Comparison of ENCODE assay signal across 8 cellular contexts in the genomic region with DNA sequence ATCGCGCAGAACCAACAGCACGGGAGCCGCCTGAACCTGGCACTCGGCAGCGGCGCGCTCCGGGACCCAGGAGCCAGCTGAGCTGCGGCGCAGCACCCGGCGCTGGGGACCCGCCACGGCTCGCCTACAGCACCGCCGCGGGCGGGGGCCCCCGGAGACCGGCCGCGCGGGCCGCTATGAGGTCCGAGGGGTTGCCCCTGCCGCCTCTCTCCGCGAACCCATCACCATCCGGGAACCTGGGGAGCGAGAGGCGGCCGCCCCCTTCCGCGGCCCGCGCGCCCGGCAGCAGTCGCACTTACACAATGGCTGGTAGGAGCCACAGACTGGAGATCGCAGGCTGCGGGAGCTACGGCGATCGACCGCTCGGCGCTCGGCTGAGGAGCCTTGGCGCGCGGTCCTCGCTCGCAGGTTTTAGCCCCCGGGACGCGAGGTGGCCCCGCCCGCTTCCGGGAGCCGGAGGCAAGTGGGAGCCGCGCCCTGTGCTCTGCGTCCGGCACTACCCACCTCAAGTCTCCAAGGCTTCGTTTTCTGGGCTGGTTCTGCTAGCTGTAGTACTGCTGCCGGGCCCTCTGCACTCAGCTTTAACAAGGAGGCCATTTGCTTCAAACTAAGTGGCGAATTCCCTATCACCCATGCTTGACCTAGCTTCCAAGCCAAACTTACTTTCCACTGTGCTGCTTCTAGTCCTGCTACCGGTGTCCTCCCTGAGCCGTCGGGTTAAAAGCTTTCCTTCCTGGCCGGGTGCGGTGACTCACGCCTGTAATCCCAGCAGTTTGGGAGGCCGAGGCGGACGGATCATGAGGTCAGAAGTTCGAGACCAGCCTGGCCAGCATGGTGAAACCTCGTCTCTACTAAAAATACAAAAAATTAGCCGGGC. TPM values are rescaled to one million over a fixed set of nuclear protein-coding genes. Genes with fewer than 3 reads are reported as not detected.
A peak's percentile ranks its signal among the peaks of the same experiment; 100 is the strongest.
DNase-seq lines count a peak whose midpoint lies in the region; ATAC-seq lines count a peak whose summit lies in the region.

A gene (minus strand): TSS at position 386 of the 877 bp plus-strand sequence. CDS start 451 bp downstream, outside the sequence.

- no peaks in the 10 kb centered on the region for H3K27me3 Mint-ChIP-seq in naive B cell

- H3K27ac Mint-ChIP-seq in naive B cell = peak within 1 kb of the TSS; percentile 76 to 99 (median 96)
- H3K27ac Mint-ChIP-seq in stimulated activated effector memory CD8-positive, alpha-beta T cell treated with anti-CD3 and anti-CD28 coated beads, Interleukin-12 subunit alpha, Interleukin-12 subunit beta, amount 100 ng/mL, for 72 hours = peak within 1 kb of the TSS; percentile 92

- peaks cover 1 to 21% (median 5%) of the 10 kb centered on the region in 7 donors for H3K9me3 Mint-ChIP-seq in naive B cell
- peaks cover 4% of the 10 kb centered on the region for H3K9me3 Mint-ChIP-seq in stimulated activated effector memory CD8-positive, alpha-beta T cell treated with anti-CD3 and anti-CD28 coated beads, Interleukin-12 subunit alpha, Interleukin-12 subunit beta, amount 100 ng/mL, for 72 hours

- peaks cover 16 to 43% (median 20%) of the 10 kb centered on the region in 3 donors for H3K4me1 Mint-ChIP-seq in naive B cell
- peaks cover 20% of the 10 kb centered on the region for H3K4me1 Mint-ChIP-seq in stimulated activated effector memory CD8-positive, alpha-beta T cell treated with anti-CD3 and anti-CD28 coated beads, Interleukin-12 subunit alpha, Interleukin-12 subunit beta, amount 100 ng/mL, for 72 hours

- H3K36me3 Mint-ChIP-seq in naive B cell = peaks cover 3 to 5% of the 10 kb centered on the region in 2 donors
- peaks cover 10% of the 10 kb centered on the region for H3K36me3 Mint-ChIP-seq in stimulated activated effector memory CD8-positive, alpha-beta T cell treated with anti-CD3 and anti-CD28 coated beads, Interleukin-12 subunit alpha, Interleukin-12 subunit beta, amount 100 ng/mL, for 72 hours

- ATAC-seq in GM21723 (IDR thresholded peaks at IDR 0.05; ENCODE audit: unreplicated experiment) = peak; percentile 86
- peak; percentile 80 to 84 for ATAC-seq in naive B cell (ENCODE audit: low read depth in 2 of 2)
- ATAC-seq in stimulated activated effector memory CD8-positive, alpha-beta T cell treated with anti-CD3 and anti-CD28 coated beads, Interleukin-12 subunit alpha, Interleukin-12 subunit beta, amount 100 ng/mL, for 72 hours = peak; percentile 95

- DNase-seq in DMS79 treated with DMSO at 0.1 percent for 48 hours (lab: John Stamatoyannopoulos, UW) = peak; percentile 59
- peak; percentile 59 for DNase-seq in KG1 (lab: John Stamatoyannopoulos, UW)
- DNase-seq in RKO (ENCODE audit: low spot score) = peak; percentile 97
- DNase-seq in activated T-helper 1 cell treated with anti-CD3 and anti-CD28 coated beads, Interleukin-2, amount 50 U/mL, for 16 hours (ENCODE audit: low read depth in 1 of 2, low spot score in 1 of 2) = peak; percentile 76 to 85
- peak; percentile 96 for DNase-seq in fibroblast of gingiva (ENCODE audit: low read depth)
- peak; percentile 90 for DNase-seq in naive B cell
- peak; percentile 84 to 92 for DNase-seq in stimulated activated effector memory CD8-positive, alpha-beta T cell treated with anti-CD3 and anti-CD28 coated beads, Interleukin-12 subunit alpha, Interleukin-12 subunit beta, amount 100 ng/mL, for 72 hours (ENCODE audit: low spot score in 2 of 2)

- H3K4me3 Mint-ChIP-seq in naive B cell = peak within 1 kb of the TSS; percentile 92 to 100 (median 98)
- H3K4me3 Mint-ChIP-seq in stimulated activated effector memory CD8-positive, alpha-beta T cell treated with anti-CD3 and anti-CD28 coated beads, Interleukin-12 subunit alpha, Interleukin-12 subunit beta, amount 100 ng/mL, for 72 hours = peak within 1 kb of the TSS; percentile 94

RNA-seq across cellular contexts. Expression of the gene that starts here (rescaled TPM):
- polyA plus RNA-seq in naive B cell (ENCODE audit: low read depth in 6 of 6) = 10 to 100 TPM; 29.0 to 43.8 (median 38.3) TPM

Comparison
In these comparisons a context has a peak if more than half of its experiments do, and no peak if none do; other contexts are left out.
1. Peak in every context shown above with its lines: DNase-seq and ATAC-seq.